In genomic region chr6:41728954-41729353, GRCh38 we compare ENCODE assay signal across 18 cellular contexts. TPM values are rescaled to one million over a fixed set of nuclear protein-coding genes. Genes with fewer than 3 reads are reported as not detected.
DNase-seq lines count a peak whose midpoint lies in the region; ATAC-seq and TF ChIP-seq lines count a peak whose summit lies in the region.
"Had no signal": no experiment of that assay in that cellular context is flagged by ENCODE, and none has a peak within 500 bp of the region (broad histone marks: within the 10 kb centered on the region; RNA-seq: fewer than 3 reads in every experiment).

No MANE protein-coding gene starts in this region.

- H3K36me3 Mint-ChIP-seq in activated naive CD8-positive, alpha-beta T cell treated with anti-CD3 and anti-CD28 coated beads, Interleukin-2, amount 10 ng/mL, durations not matched to agents 7 days and 5 days, result peaks cover 2% of the 10 kb centered on the region
- no peaks in the 10 kb centered on the region for H3K36me3 Mint-ChIP-seq in activated naive CD8-positive, alpha-beta T cell treated with anti-CD3 and anti-CD28 coated beads for 36 hours
- H3K36me3 Mint-ChIP-seq: type B pancreatic cell had no signal

- intact Hi-C loops in mucosa of descending colon (cut with DNase I, micrococcal nuclease), result no loop called here

- H3K27me3 Mint-ChIP-seq in activated naive CD8-positive, alpha-beta T cell treated with anti-CD3 and anti-CD28 coated beads, Interleukin-2, amount 10 ng/mL, durations not matched to agents 7 days and 5 days, result no peaks in the 10 kb centered on the region
- no peaks in the 10 kb centered on the region for H3K27me3 Mint-ChIP-seq in activated naive CD8-positive, alpha-beta T cell treated with anti-CD3 and anti-CD28 coated beads for 36 hours

- H3K4me1 Mint-ChIP-seq in activated naive CD8-positive, alpha-beta T cell treated with anti-CD3 and anti-CD28 coated beads, Interleukin-2, amount 10 ng/mL, durations not matched to agents 7 days and 5 days, result peaks cover 43% of the 10 kb centered on the region
- H3K4me1 Mint-ChIP-seq in activated naive CD8-positive, alpha-beta T cell treated with anti-CD3 and anti-CD28 coated beads for 36 hours, result peaks cover 30% of the 10 kb centered on the region

- no peaks in the 10 kb centered on the region for H3K9me3 ChIP-seq in mucosa of descending colon
- H3K9me3 ChIP-seq: body of pancreas, HAP-1 had no signal

- peak overlapping the region; percentile 99 for H3K27ac ChIP-seq in angular gyrus (ENCODE audit: low read depth, low read length)
- H3K27ac ChIP-seq in temporal lobe (ENCODE audit: low read depth, low read length), result peak overlapping the region; percentile 98
- H3K27ac ChIP-seq: SK-N-MC had no signal

- no peak for DNase-seq in activated naive CD8-positive, alpha-beta T cell treated with anti-CD3 and anti-CD28 coated beads, Interleukin-2, amount 10 ng/mL, durations not matched to agents 7 days and 5 days
- DNase-seq in activated naive CD8-positive, alpha-beta T cell treated with anti-CD3 and anti-CD28 coated beads for 36 hours, result no peak
- DNase-seq in mucosa of descending colon, result peak in 2 of 3 donors; percentile 32 to 55
- DNase-seq in T-helper 9 cell, result no peak
- no peak for DNase-seq in stimulated activated CD4-positive, alpha-beta T cell treated with anti-CD3 and anti-CD28 coated beads, Interleukin-4, amount 100 ng/mL, for 24 hours
- DNase-seq: activated effector memory CD4-positive, alpha-beta T cell treated with anti-CD3 and anti-CD28 coated beads, Interleukin-2, amount 50 U/mL, for 16 hours; Calu3 had no signal

- no peak overlapping the region for H3K4me3 ChIP-seq in mucosa of descending colon
- H3K4me3 ChIP-seq: body of pancreas, HAP-1, K562, SK-N-MC had no signal

- ATAC-seq in activated naive CD8-positive, alpha-beta T cell treated with anti-CD3 and anti-CD28 coated beads, Interleukin-2, amount 10 ng/mL, durations not matched to agents 7 days and 5 days (ENCODE audit: low read depth), result no peak
- ATAC-seq in mucosa of descending colon (no peak), GM18502 (IDR thresholded peaks at IDR 0.05; ENCODE audit: poor library complexity, unreplicated experiment) (no peak)
- ATAC-seq: K562 had no signal

- no peak overlapping the region for H3K4me3 Mint-ChIP-seq in activated naive CD8-positive, alpha-beta T cell treated with anti-CD3 and anti-CD28 coated beads, Interleukin-2, amount 10 ng/mL, durations not matched to agents 7 days and 5 days
- H3K4me3 Mint-ChIP-seq in activated naive CD8-positive, alpha-beta T cell treated with anti-CD3 and anti-CD28 coated beads for 36 hours, result no peak overlapping the region
- H3K4me3 Mint-ChIP-seq: type B pancreatic cell had no signal

- no peaks in the 10 kb centered on the region for H3K9me3 Mint-ChIP-seq in activated naive CD8-positive, alpha-beta T cell treated with anti-CD3 and anti-CD28 coated beads, Interleukin-2, amount 10 ng/mL, durations not matched to agents 7 days and 5 days
- H3K9me3 Mint-ChIP-seq in activated naive CD8-positive, alpha-beta T cell treated with anti-CD3 and anti-CD28 coated beads for 36 hours, result no peaks in the 10 kb centered on the region
- H3K9me3 Mint-ChIP-seq: type B pancreatic cell had no signal

- H3K27ac Mint-ChIP-seq in activated naive CD8-positive, alpha-beta T cell treated with anti-CD3 and anti-CD28 coated beads, Interleukin-2, amount 10 ng/mL, durations not matched to agents 7 days and 5 days, result peak overlapping the region; percentile 8
- H3K27ac Mint-ChIP-seq in activated naive CD8-positive, alpha-beta T cell treated with anti-CD3 and anti-CD28 coated beads for 36 hours, result no peak overlapping the region
- H3K27ac Mint-ChIP-seq: type B pancreatic cell had no signal

- H3K4me1 ChIP-seq in mucosa of descending colon (ENCODE audit: low read depth), result peaks cover 40% of the 10 kb centered on the region
- H3K4me1 ChIP-seq: HAP-1 had no signal

- TF ChIP-seq CTCF in mucosa of descending colon (IDR thresholded peaks at IDR 0.05), result no peak

- H3K36me3 ChIP-seq in mucosa of descending colon (ENCODE audit: low read depth), result no peaks in the 10 kb centered on the region
- H3K36me3 ChIP-seq: HAP-1 had no signal

- POLR2A ChIA-PET in activated naive CD8-positive, alpha-beta T cell treated with anti-CD3 and anti-CD28 coated beads, Interleukin-2, amount 10 ng/mL, durations not matched to agents 7 days and 5 days (lab: Charles Lee), result interaction anchor here (1.3 kb wide), 1 partner anchor 13 kb away, joined by 3 read pairs; no protein-coding TSS in a partner anchor

RNA-seq across cellular contexts. Expression of gene TFEB, which starts 6.5 kb away (rescaled TPM):
- total RNA-seq in activated naive CD8-positive, alpha-beta T cell treated with anti-CD3 and anti-CD28 coated beads, Interleukin-2, amount 10 ng/mL, durations not matched to agents 7 days and 5 days, result 10 to 100 TPM; 17.6 TPM
- total RNA-seq in activated naive CD8-positive, alpha-beta T cell treated with anti-CD3 and anti-CD28 coated beads for 36 hours, result 10 to 100 TPM in 1 of 2 experiments, 1 to 10 TPM in 1; 9.3 to 11.5 TPM
- total RNA-seq in mucosa of descending colon (10 to 100 TPM; 35.2 to 44.5 (median 40.2) TPM), temporal lobe (2.7 TPM)

RNA-seq across cellular contexts. Expression of gene PGC, which starts 18.2 kb away (rescaled TPM):
- not detected for total RNA-seq in activated naive CD8-positive, alpha-beta T cell treated with anti-CD3 and anti-CD28 coated beads, Interleukin-2, amount 10 ng/mL, durations not matched to agents 7 days and 5 days
- total RNA-seq in activated naive CD8-positive, alpha-beta T cell treated with anti-CD3 and anti-CD28 coated beads for 36 hours, result not detected
- total RNA-seq in mucosa of descending colon (not detected), temporal lobe (0.49 TPM)
- total RNA-seq: activated CD8-positive, alpha-beta memory T cell treated with anti-CD3 and anti-CD28 coated beads for 36 hours; Calu3; fibroblast of villous mesenchyme; posterior vena cava had no signal

RNA-seq across cellular contexts. Expression of gene FRS3, which starts 50.7 kb away (rescaled TPM):
- total RNA-seq in activated naive CD8-positive, alpha-beta T cell treated with anti-CD3 and anti-CD28 coated beads, Interleukin-2, amount 10 ng/mL, durations not matched to agents 7 days and 5 days, result 1 to 10 TPM; 6.2 to 8.3 TPM
- total RNA-seq in activated naive CD8-positive, alpha-beta T cell treated with anti-CD3 and anti-CD28 coated beads for 36 hours, result 1 to 10 TPM; 3.1 to 5.2 TPM
- total RNA-seq in mucosa of descending colon (1 to 10 TPM; 3.6 to 7.9 (median 4.6) TPM), temporal lobe (10.3 TPM)

RNA-seq across cellular contexts. Expression of gene PRICKLE4, which starts 51.6 kb away (rescaled TPM):
- not detected for total RNA-seq in activated naive CD8-positive, alpha-beta T cell treated with anti-CD3 and anti-CD28 coated beads, Interleukin-2, amount 10 ng/mL, durations not matched to agents 7 days and 5 days
- not detected for total RNA-seq in activated naive CD8-positive, alpha-beta T cell treated with anti-CD3 and anti-CD28 coated beads for 36 hours
- 1 to 10 TPM; 2.7 to 6.7 (median 6.1) TPM for total RNA-seq in mucosa of descending colon
- 0.49 TPM for total RNA-seq in temporal lobe
- total RNA-seq: activated CD8-positive, alpha-beta memory T cell treated with anti-CD3 and anti-CD28 coated beads for 36 hours had no signal

RNA-seq across cellular contexts. Expression of gene TOMM6, which starts 58.5 kb away (rescaled TPM):
- total RNA-seq in activated naive CD8-positive, alpha-beta T cell treated with anti-CD3 and anti-CD28 coated beads, Interleukin-2, amount 10 ng/mL, durations not matched to agents 7 days and 5 days, result 100 to 1,000 TPM; 157 to 163 TPM
- 100 to 1,000 TPM; 423 to 429 TPM for total RNA-seq in activated naive CD8-positive, alpha-beta T cell treated with anti-CD3 and anti-CD28 coated beads for 36 hours
- total RNA-seq in mucosa of descending colon (100 to 1,000 TPM in 1 of 3 donors, 10 to 100 TPM in 2; 96.9 to 116 (median 96.9) TPM), temporal lobe (32.2 TPM)

Comparison
In these comparisons a context has a peak if more than half of its experiments do, and no peak if none do; other contexts are left out.
1. DNase-seq: peak in mucosa of descending colon (2 of 3); none in activated naive CD8-positive, alpha-beta T cell treated with anti-CD3 and anti-CD28 coated beads, Interleukin-2, amount 10 ng/mL, durations not matched to agents 7 days and 5 days (single experiment), activated naive CD8-positive, alpha-beta T cell treated with anti-CD3 and anti-CD28 coated beads for 36 hours (single experiment), T-helper 9 cell (single experiment) and stimulated activated CD4-positive, alpha-beta T cell treated with anti-CD3 and anti-CD28 coated beads, Interleukin-4, amount 100 ng/mL, for 24 hours (single experiment).